ENCODE assay signal across 20 cellular contexts in the genomic region with DNA sequence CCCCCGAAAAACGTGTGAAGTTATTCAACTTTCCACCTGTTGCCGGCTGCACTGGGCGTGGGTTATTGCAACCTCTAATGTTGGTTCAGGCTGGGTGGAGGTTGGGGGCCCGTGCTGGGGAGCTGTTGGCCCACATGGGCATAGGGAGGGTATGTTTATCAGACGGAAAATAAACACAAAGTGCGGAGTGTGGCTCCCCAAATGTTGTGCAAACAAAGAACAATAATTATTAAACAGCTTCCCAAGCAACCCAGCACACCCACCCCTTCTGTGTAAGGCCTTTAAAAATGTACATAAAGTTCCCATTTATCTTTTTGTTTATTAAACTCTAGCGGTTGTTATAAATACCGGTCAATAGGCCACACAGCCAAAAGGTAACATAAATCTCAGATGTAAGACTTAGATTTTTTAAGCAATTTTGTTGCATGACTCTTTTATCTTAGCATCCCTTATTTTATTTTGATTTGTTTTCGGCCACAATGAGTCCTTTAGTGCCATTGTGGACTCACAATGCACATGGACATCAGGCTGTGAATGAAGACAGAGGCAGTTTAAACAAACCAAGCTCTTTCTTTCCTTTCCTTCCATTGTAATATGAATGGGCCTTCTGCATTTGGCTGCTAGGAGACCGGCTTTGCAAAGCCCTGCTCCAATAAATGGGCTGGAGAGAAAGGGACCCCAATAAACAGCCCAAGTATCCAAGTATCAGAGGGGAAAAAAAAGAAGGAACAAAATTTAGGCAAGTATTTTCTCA. TPM values are rescaled to one million over a fixed set of nuclear protein-coding genes. Genes with fewer than 3 reads are reported as not detected.
DNase-seq lines count a peak whose midpoint lies in the region; ATAC-seq and TF ChIP-seq lines count a peak whose summit lies in the region.
"Had no signal": no experiment of that assay in that cellular context is flagged by ENCODE, and none has a peak within 500 bp of the region (broad histone marks: within the 10 kb centered on the region; RNA-seq: fewer than 3 reads in every experiment).

No MANE protein-coding gene starts in this region.

- no peak for DNase-seq in activated naive CD8-positive, alpha-beta T cell treated with anti-CD3 and anti-CD28 coated beads for 36 hours
- DNase-seq in central memory CD8-positive, alpha-beta T cell (ENCODE audit: low spot score in 2 of 2), result no peak
- DNase-seq in mucosa of descending colon (peak in 1 of 3 donors; percentile 58), mammary epithelial cell (no peak), NCI-H2107 (lab: John Stamatoyannopoulos, UW) (no peak), NCI-H82 (lab: John Stamatoyannopoulos, UW) (no peak)
- DNase-seq: activated CD4-positive, alpha-beta T cell treated with anti-CD3 and anti-CD28 coated beads, Interleukin-2, amount 50 U/mL, for 4 hours; activated naive CD8-positive, alpha-beta T cell treated with anti-CD3 and anti-CD28 coated beads, Interleukin-2, amount 50 U/mL, for 24 hours; activated T-cell treated with anti-CD3 and anti-CD28 coated beads, Interleukin-2, amount 50 U/mL, for 72 hours; CD8-positive, alpha-beta T cell; central memory CD4-positive, alpha-beta T cell; EL; left lung; NCI-H1436 treated with DMSO at 0.1 percent for 48 hours; stimulated activated naive CD8-positive, alpha-beta T cell treated with anti-CD3 and anti-CD28 coated beads, Interleukin-15, amount 100 ng/mL, for 72 hours had no signal

- H3K9me3 Mint-ChIP-seq in activated naive CD8-positive, alpha-beta T cell (ENCODE audit: low read depth), result no peaks in the 10 kb centered on the region
- H3K9me3 Mint-ChIP-seq in activated naive CD8-positive, alpha-beta T cell treated with anti-CD3 and anti-CD28 coated beads for 36 hours, result peaks cover 8% of the 10 kb centered on the region
- no peaks in the 10 kb centered on the region for H3K9me3 Mint-ChIP-seq in central memory CD8-positive, alpha-beta T cell
- H3K9me3 Mint-ChIP-seq: CD8-positive, alpha-beta T cell had no signal

- ATAC-seq in central memory CD8-positive, alpha-beta T cell (replicated peaks; ENCODE audit: extremely low read depth, poor library complexity, severe bottlenecking), result no peak
- ATAC-seq in mucosa of descending colon, result peak; percentile 51
- ATAC-seq: activated naive CD8-positive, alpha-beta T cell treated with anti-CD3 and anti-CD28 coated beads, Interleukin-2, amount 50 U/mL, for 24 hours; CD8-positive, alpha-beta T cell; left lung; right cardiac atrium had no signal

- peaks cover 14% of the 10 kb centered on the region for H3K27me3 Mint-ChIP-seq in activated naive CD8-positive, alpha-beta T cell
- H3K27me3 Mint-ChIP-seq in activated naive CD8-positive, alpha-beta T cell treated with anti-CD3 and anti-CD28 coated beads for 36 hours, result peaks cover 61% of the 10 kb centered on the region
- peaks cover 71% of the 10 kb centered on the region for H3K27me3 Mint-ChIP-seq in central memory CD8-positive, alpha-beta T cell

- no peak overlapping the region for H3K27ac Mint-ChIP-seq in activated naive CD8-positive, alpha-beta T cell
- H3K27ac Mint-ChIP-seq in activated naive CD8-positive, alpha-beta T cell treated with anti-CD3 and anti-CD28 coated beads for 36 hours, result no peak overlapping the region
- no peak overlapping the region for H3K27ac Mint-ChIP-seq in central memory CD8-positive, alpha-beta T cell (ENCODE audit: low read depth)
- H3K27ac Mint-ChIP-seq: activated naive CD8-positive, alpha-beta T cell treated with anti-CD3 and anti-CD28 coated beads, Interleukin-2, amount 50 U/mL, for 24 hours; activated T-cell treated with anti-CD3 and anti-CD28 coated beads, Interleukin-2, amount 50 U/mL, for 72 hours; CD8-positive, alpha-beta T cell; stimulated activated naive CD8-positive, alpha-beta T cell treated with anti-CD3 and anti-CD28 coated beads, Interleukin-15, amount 100 ng/mL, for 72 hours had no signal

- no peak for TF ChIP-seq CTCF in mucosa of descending colon (IDR thresholded peaks at IDR 0.05)
- no peak for TF ChIP-seq CTCF in mammary epithelial cell (conservative IDR thresholded peaks at IDR 0.05 in 1 of 2, IDR thresholded peaks at IDR 0.05 in 1 of 2; ENCODE audit: extremely low read depth in 1 of 2, insufficient read depth in 1 of 2, low read depth in 1 of 2, low read length in 2 of 2)

- no peaks in the 10 kb centered on the region for H4K20me1 ChIP-seq in mammary epithelial cell (ENCODE audit: insufficient read depth, low read length)

- H3K9ac ChIP-seq in mammary epithelial cell (ENCODE audit: insufficient read depth, low read length), result no peak overlapping the region

- intact Hi-C loops in mucosa of descending colon (cut with DNase I, micrococcal nuclease) (no loop called here), mammary epithelial cell (cut with micrococcal nuclease) (no loop called here)

- H3K27ac ChIP-seq in temporal lobe (ENCODE audit: low read depth, low read length) (peak overlapping the region; percentile 73), mammary epithelial cell (ENCODE audit: insufficient read depth, low read depth, low read length) (no peak overlapping the region)
- H3K27ac ChIP-seq: HL-60, left lung, vagina had no signal

- H3K4me1 ChIP-seq in mucosa of descending colon (ENCODE audit: low read depth), result peaks cover 29% of the 10 kb centered on the region
- peaks cover 21% of the 10 kb centered on the region for H3K4me1 ChIP-seq in mammary epithelial cell (ENCODE audit: insufficient read depth, low read length)

- dilution Hi-C loops in mammary epithelial cell (cut with HindIII; ENCODE audit: low sequenced_read_pairs), result no loop called here

- no peak overlapping the region for H3K4me3 ChIP-seq in mucosa of descending colon
- no peak overlapping the region for H3K4me3 ChIP-seq in mammary epithelial cell (replicated peaks in 1 of 3; ENCODE audit: insufficient read depth in 1 of 3, low read depth in 2 of 3, low read length in 3 of 3)
- H3K4me3 ChIP-seq: left lung, vagina had no signal

- no peak overlapping the region for H2AFZ ChIP-seq in mammary epithelial cell (ENCODE audit: low read depth, low read length)

- BruUV-seq in mammary epithelial cell (replicated peaks; lab: Mats Ljungman, UMichigan), result no TSS peak

- peaks cover 25% of the 10 kb centered on the region for H3K4me1 Mint-ChIP-seq in activated naive CD8-positive, alpha-beta T cell (ENCODE audit: low read depth)
- H3K4me1 Mint-ChIP-seq in activated naive CD8-positive, alpha-beta T cell treated with anti-CD3 and anti-CD28 coated beads for 36 hours, result peaks cover 23% of the 10 kb centered on the region
- H3K4me1 Mint-ChIP-seq in central memory CD8-positive, alpha-beta T cell, result peaks cover 23% of the 10 kb centered on the region

- no peak overlapping the region for H3K4me2 ChIP-seq in mammary epithelial cell (ENCODE audit: insufficient read depth, low read depth, low read length)

- H3K36me3 ChIP-seq in mucosa of descending colon (ENCODE audit: low read depth) (no peaks in the 10 kb centered on the region), mammary epithelial cell (ENCODE audit: insufficient read depth, low read length) (no peaks in the 10 kb centered on the region)
- H3K36me3 ChIP-seq: left lung, vagina had no signal

- no peaks in the 10 kb centered on the region for H3K79me2 ChIP-seq in mammary epithelial cell (ENCODE audit: insufficient read depth, low read length)

- 81% methylated on average over 8 of the region's 11 CpGs for WGBS in mammary epithelial cell (ENCODE audit: low coverage, missing lambda C conversion rate)

- H3K36me3 Mint-ChIP-seq in activated naive CD8-positive, alpha-beta T cell, result no peaks in the 10 kb centered on the region
- peaks cover 6% of the 10 kb centered on the region for H3K36me3 Mint-ChIP-seq in activated naive CD8-positive, alpha-beta T cell treated with anti-CD3 and anti-CD28 coated beads for 36 hours
- peaks cover 2% of the 10 kb centered on the region for H3K36me3 Mint-ChIP-seq in central memory CD8-positive, alpha-beta T cell (ENCODE audit: insufficient read depth)
- H3K36me3 Mint-ChIP-seq: CD8-positive, alpha-beta T cell had no signal

- H3K9me3 ChIP-seq in mucosa of descending colon (no peaks in the 10 kb centered on the region), mammary epithelial cell (replicated peaks; ENCODE audit: insufficient read depth, low read length) (no peaks in the 10 kb centered on the region)
- H3K9me3 ChIP-seq: left lung, vagina had no signal

- no peaks in the 10 kb centered on the region for H3K27me3 ChIP-seq in mammary epithelial cell (ENCODE audit: insufficient read depth, low read length)

- CTCF ChIA-PET in mammary epithelial cell (lab: Charles Lee; ENCODE audit: low non-redundant PET), result no interaction called here

- peak overlapping the region; percentile 51 for H3K4me3 Mint-ChIP-seq in activated naive CD8-positive, alpha-beta T cell
- H3K4me3 Mint-ChIP-seq in activated naive CD8-positive, alpha-beta T cell treated with anti-CD3 and anti-CD28 coated beads for 36 hours, result no peak overlapping the region
- H3K4me3 Mint-ChIP-seq in central memory CD8-positive, alpha-beta T cell, result peak overlapping the region; percentile 11
- H3K4me3 Mint-ChIP-seq: activated naive CD8-positive, alpha-beta T cell treated with anti-CD3 and anti-CD28 coated beads, Interleukin-2, amount 50 U/mL, for 24 hours; CD8-positive, alpha-beta T cell had no signal

- in situ Hi-C loops in mammary epithelial cell (cut with MboI; ENCODE audit: low sequenced_read_pairs in 2 of 2), result loop anchor here in 1 of 2 donors (10.0 to 25.0 kb wide), 3 partner anchors 217 to 460 kb away; no protein-coding TSS in a partner anchor

RNA-seq across cellular contexts. Expression of gene DLL1, which starts 6.9 kb away (rescaled TPM):
- 1 to 10 TPM; 4.0 to 4.3 TPM for total RNA-seq in activated naive CD8-positive, alpha-beta T cell treated with anti-CD3 and anti-CD28 coated beads for 36 hours
- 10 to 100 TPM; 11.0 to 24.0 (median 16.5) TPM for total RNA-seq in mucosa of descending colon
- 9.1 TPM for total RNA-seq in temporal lobe
- 10 to 100 TPM; 27.5 to 45.8 TPM for total RNA-seq in mammary epithelial cell
- 10.9 TPM for polyA plus RNA-seq in mammary epithelial cell
- 8.7 TPM for polyA minus RNA-seq in mammary epithelial cell

RNA-seq across cellular contexts. Expression of gene FAM120B, which starts 8.8 kb away (rescaled TPM):
- 10 to 100 TPM; 19.4 to 19.7 TPM for total RNA-seq in activated naive CD8-positive, alpha-beta T cell treated with anti-CD3 and anti-CD28 coated beads for 36 hours
- total RNA-seq in mucosa of descending colon (10 to 100 TPM; 30.7 to 40.0 (median 38.3) TPM), temporal lobe (36.4 TPM), mammary epithelial cell (10 to 100 TPM; 27.3 to 29.7 TPM)
- 11.3 TPM for polyA plus RNA-seq in mammary epithelial cell
- 45.2 TPM for polyA minus RNA-seq in mammary epithelial cell
